ENCODE assay signal across 8 cellular contexts in genomic region chr11:69297926-69298777, GRCh38. TPM values are rescaled to one million over a fixed set of nuclear protein-coding genes. Genes with fewer than 3 reads are reported as not detected.
DNase-seq lines count a peak whose midpoint lies in the region; ATAC-seq, FAIRE-seq and TF ChIP-seq lines count a peak whose summit lies in the region.

No MANE protein-coding gene starts in this region.

- H4K20me1 ChIP-seq in DOHH2 (ENCODE audit: control insufficient read depth, insufficient read depth, low read depth, low read length) (peaks cover 11% of the 10 kb centered on the region), endothelial cell of umbilical vein (replicated peaks; ENCODE audit: control insufficient read depth, extremely low read depth, insufficient read depth, low read length) (no peaks in the 10 kb centered on the region)

- dilution Hi-C loops in endothelial cell of umbilical vein (cut with MboI; ENCODE audit: extremely low pct_ligation_motif_present, low sequenced_read_pairs) = no loop called here

- POLR2A ChIA-PET in endothelial cell of umbilical vein (lab: Charles Lee) = interaction anchor here (1.3 to 1.8 kb wide), 5 partner anchors 14 to 152 kb away, joined by 3 to 6 read pairs (median 5); no protein-coding TSS in a partner anchor

- intact Hi-C loops in endothelial cell of umbilical vein (cut with micrococcal nuclease) = loop anchor here (1.0 to 10.0 kb wide), 8 partner anchors 14 to 343 kb away; partner anchors contain the start of gene CCND1

- FAIRE-seq in HTR-8/SVneo (lab: Jason Lieb, UNC) (peak; percentile 42), endothelial cell of umbilical vein (lab: Jason Lieb, UNC) (peak; percentile 97)

- CTCF ChIA-PET in endothelial cell of umbilical vein (lab: Charles Lee) = interaction anchor here (1.1 to 4.7 kb wide), 8 partner anchors 14 to 345 kb away, joined by 3 to 25 read pairs (median 8); no protein-coding TSS in a partner anchor

- peak overlapping the region; percentile 76 for H3K4me2 ChIP-seq in DOHH2 (ENCODE audit: low read length)
- H3K4me2 ChIP-seq in endothelial cell of umbilical vein (ENCODE audit: insufficient read depth, low read length) = peak overlapping the region; percentile 46

- ATAC-seq in GM21360 (IDR thresholded peaks at IDR 0.05; ENCODE audit: unreplicated experiment) = peak; percentile 29

- TF ChIP-seq CTCF in DOHH2 (IDR thresholded peaks at IDR 0.05; ENCODE audit: low read depth, low read length, poor library complexity, severe bottlenecking) (no peak), endothelial cell of umbilical vein (IDR thresholded peaks at IDR 0.05; ENCODE audit: extremely low read depth in 1 of 2, insufficient read depth in 1 of 2, low read depth in 1 of 2, low read length in 2 of 2) (no peak)

- H3F3A ChIP-seq in DOHH2 (ENCODE audit: control insufficient read depth, insufficient read depth) = peaks cover 15% of the 10 kb centered on the region

- H3K27ac ChIP-seq in DOHH2 (ENCODE audit: low read depth, low read length) (peak overlapping the region; percentile 76), endothelial cell of umbilical vein (ENCODE audit: insufficient read depth, low read depth, low read length) (peak overlapping the region; percentile 98)

- no peak overlapping the region for H2AFZ ChIP-seq in endothelial cell of umbilical vein (ENCODE audit: low read depth, low read length)

- no peaks in the 10 kb centered on the region for H3K79me2 ChIP-seq in DOHH2 (ENCODE audit: control insufficient read depth, low read length)
- H3K79me2 ChIP-seq in endothelial cell of umbilical vein (ENCODE audit: control insufficient read depth, insufficient read depth, low read length) = peaks cover 39% of the 10 kb centered on the region

- DNase-seq in HTR-8/SVneo (ENCODE audit: insufficient read length, low spot score) (peak; percentile 86), T-helper 9 cell (peak; percentile 32), endothelial cell of umbilical vein (ENCODE audit: low read depth, low spot score) (peak; percentile 84), NCI-H82 treated with DMSO at 0.1 percent for 48 hours (lab: John Stamatoyannopoulos, UW; ENCODE audit: unreplicated experiment) (no peak), NCI-H524 (lab: John Stamatoyannopoulos, UW) (no peak)

- H3K9ac ChIP-seq in endothelial cell of umbilical vein (replicated peaks; ENCODE audit: extremely low read depth, insufficient read depth, low read length) = peak overlapping the region; percentile 81
- peak overlapping the region; percentile 78 for H3K9ac ChIP-seq in mucosa of stomach (ENCODE audit: low read length)

- H3K9me1 ChIP-seq in endothelial cell of umbilical vein (replicated peaks; ENCODE audit: control insufficient read depth, extremely low read depth, insufficient read depth, low read length) = no peaks in the 10 kb centered on the region

- TSS peak; percentile 50 for BruUV-seq in endothelial cell of umbilical vein (replicated peaks; lab: Mats Ljungman, UMichigan)

- H3K9me3 ChIP-seq in DOHH2 (ENCODE audit: control insufficient read depth, insufficient read depth, low read length) (no peaks in the 10 kb centered on the region), endothelial cell of umbilical vein (replicated peaks; ENCODE audit: control insufficient read depth, insufficient read depth, low read length) (no peaks in the 10 kb centered on the region), mucosa of stomach (ENCODE audit: control insufficient read depth, low read length) (no peaks in the 10 kb centered on the region)

- H3K9me2 ChIP-seq in DOHH2 (replicated peaks; ENCODE audit: control insufficient read depth, low read length) = no peaks in the 10 kb centered on the region

- H3K4me1 ChIP-seq in DOHH2 (ENCODE audit: control insufficient read depth, low read length) (peaks cover 53% of the 10 kb centered on the region), endothelial cell of umbilical vein (ENCODE audit: control insufficient read depth, extremely low read depth, insufficient read depth, low read length) (peaks cover 70% of the 10 kb centered on the region), mucosa of stomach (ENCODE audit: control insufficient read depth, insufficient read depth, low read length) (peaks cover 89% of the 10 kb centered on the region)

- no peak for TF ChIP-seq POLR2A in endothelial cell of umbilical vein (IDR thresholded peaks at IDR 0.05; ENCODE audit: low read depth, low read length)

- H3K27me3 ChIP-seq in DOHH2 (ENCODE audit: control insufficient read depth, low read length) = peaks cover 27% of the 10 kb centered on the region
- H3K27me3 ChIP-seq in endothelial cell of umbilical vein (ENCODE audit: control insufficient read depth in 2 of 2, insufficient read depth in 2 of 2, low read length in 2 of 2) = no peaks in the 10 kb centered on the region
- no peaks in the 10 kb centered on the region for H3K27me3 ChIP-seq in mucosa of stomach (ENCODE audit: control insufficient read depth, insufficient read depth, low read length)

- H3K36me3 ChIP-seq in DOHH2 (ENCODE audit: control insufficient read depth, low read length) (no peaks in the 10 kb centered on the region), endothelial cell of umbilical vein (ENCODE audit: control insufficient read depth in 2 of 2, extremely low read depth in 1 of 2, insufficient read depth in 2 of 2, low read length in 2 of 2) (no peaks in the 10 kb centered on the region), mucosa of stomach (ENCODE audit: control insufficient read depth, insufficient read depth, low read length) (no peaks in the 10 kb centered on the region)

- H3K4me3 ChIP-seq in DOHH2 (ENCODE audit: low read length) (peak overlapping the region; percentile 70), endothelial cell of umbilical vein (replicated peaks in 1 of 3; ENCODE audit: insufficient read depth in 1 of 3, low read depth in 1 of 3, low read length in 3 of 3) (peak overlapping the region in 1 of 3 experiments; percentile 29), mucosa of stomach (ENCODE audit: low read length) (peak overlapping the region; percentile 61)

TF ChIP-seq in endothelial cell of umbilical vein, 7 proteins besides CTCF, POLR2A, EP300 and RAD21:
- TF ChIP-seq FOS (IDR thresholded peaks at IDR 0.05; ENCODE audit: borderline replicate concordance, insufficient read depth, low read length) = peak; percentile 85
- TF ChIP-seq POLR2AphosphoS5 (IDR thresholded peaks at IDR 0.05; ENCODE audit: insufficient read depth, low read depth, low read length) = peak; percentile 90
- TF ChIP-seq MAX (IDR thresholded peaks at IDR 0.05; ENCODE audit: insufficient read depth, insufficient read length) = no peak
- TF ChIP-seq GATA2 (IDR thresholded peaks at IDR 0.05; ENCODE audit: insufficient read depth, insufficient read length, low read depth, low read length) = peak; percentile 54
- no peak for TF ChIP-seq MYC (IDR thresholded peaks at IDR 0.05; ENCODE audit: low read depth, low read length)
- no peak for TF ChIP-seq EZH2 (IDR thresholded peaks at IDR 0.05; ENCODE audit: borderline replicate concordance, low read depth, low read length, severe bottlenecking)
- peak; percentile 60 for TF ChIP-seq JUN (IDR thresholded peaks at IDR 0.05; ENCODE audit: borderline replicate concordance, insufficient read depth, insufficient read length, low read depth)

RNA-seq across cellular contexts. Expression of gene MYEOV, which starts 4.2 kb away (rescaled TPM):
- total RNA-seq in endothelial cell of umbilical vein = 7.0 and 14.4 TPM in 2 replicates
- polyA plus RNA-seq in endothelial cell of umbilical vein = 3.8 TPM in 2 replicates
- 4.3 and 4.4 TPM in 2 replicates for polyA plus RNA-seq in endothelial cell of umbilical vein (2011; cell fraction: cytosol; rRNA removed)
- polyA plus RNA-seq in endothelial cell of umbilical vein (2011; cell fraction: nucleus; rRNA removed) = 4.6 and 6.6 TPM in 2 replicates
- 8.0 and 18.4 TPM in 2 replicates for polyA plus RNA-seq in endothelial cell of umbilical vein (2012)
- 3.2 and 11.9 TPM in 2 replicates for polyA minus RNA-seq in endothelial cell of umbilical vein
- polyA minus RNA-seq in endothelial cell of umbilical vein (2011; cell fraction: cytosol; rRNA and poly(A)+ RNA removed) = not detected
- 3.0 and 4.4 TPM in 2 replicates for polyA minus RNA-seq in endothelial cell of umbilical vein (2011; cell fraction: nucleus; rRNA and poly(A)+ RNA removed)

Comparison
In these comparisons a context has a peak if more than half of its experiments do, and no peak if none do; other contexts are left out.
1. DNase-seq: peak in HTR-8/SVneo (single experiment), T-helper 9 cell (single experiment) and endothelial cell of umbilical vein (single experiment); none in NCI-H82 treated with DMSO at 0.1 percent for 48 hours (single experiment) and NCI-H524 (0 of 2).